ENCODE assay signal across 1 cellular context in genomic region chr12:113048716-113049127, GRCh38.
TF ChIP-seq lines count a peak whose summit lies in the region.

No MANE protein-coding gene starts in this region.

TF ChIP-seq in HEK293, 187 proteins besides CTCF, POLR2A, EP300 and RAD21 (continued from another document):
- peak; percentile 31; the same call in 1 of the 2 replicates for TF ChIP-seq PRDM10 (tag by site-specific recombination; IDR thresholded peaks at IDR 0.05)
- peak; percentile 96 for TF ChIP-seq ZNF654 (tag by site-specific recombination; IDR thresholded peaks at IDR 0.05; ENCODE audit: low read depth)
- no peak for TF ChIP-seq ZNF140 (tag by site-specific recombination; IDR thresholded peaks at IDR 0.05)
- no peak for TF ChIP-seq ZNF280D (tag by site-specific recombination; IDR thresholded peaks at IDR 0.05)
- TF ChIP-seq ZBTB48 (tag by site-specific recombination; IDR thresholded peaks at IDR 0.05) = peak; percentile 89
- TF ChIP-seq BCL11A (tag by site-specific recombination; IDR thresholded peaks at IDR 0.05; ENCODE audit: low read depth) = 0 out of 2 replicates have a peak, but pooled peaks have one; percentile 22
- no peak for TF ChIP-seq TSHZ1 (tag by site-specific recombination; IDR thresholded peaks at IDR 0.05; ENCODE audit: borderline replicate concordance)
- no peak for TF ChIP-seq ZNF433 (tag by site-specific recombination; IDR thresholded peaks at IDR 0.05; ENCODE audit: low read depth)
TF ChIP-seq in HEK293: peak in this region for 7.
